In the genomic region with DNA sequence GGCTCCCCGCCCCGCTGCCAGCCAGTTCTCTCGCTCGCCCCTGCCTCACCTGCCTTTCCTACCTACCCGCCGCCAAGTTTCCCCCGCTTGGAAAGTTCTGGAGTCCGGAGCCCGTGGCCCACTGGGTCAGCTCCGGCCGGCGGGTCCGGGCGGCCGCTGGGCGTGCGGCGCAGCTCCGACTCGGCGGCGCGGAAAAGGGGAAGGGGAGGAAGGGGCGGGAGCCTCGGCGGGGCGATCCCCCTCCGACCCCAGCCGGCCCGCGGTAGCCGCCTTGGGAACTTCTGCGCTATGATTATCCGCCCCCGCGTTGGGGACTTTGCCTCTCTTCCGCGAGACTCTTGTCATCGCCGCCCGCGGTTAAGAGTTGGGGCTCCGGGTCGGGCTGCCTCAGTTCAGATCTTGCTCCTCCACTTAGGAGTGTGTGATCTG, we compare ENCODE assay signal across 8 cellular contexts. TPM values are rescaled to one million over a fixed set of nuclear protein-coding genes. Genes with fewer than 3 reads are reported as not detected.
DNase-seq lines count a peak whose midpoint lies in the region; ATAC-seq and TF ChIP-seq lines count a peak whose summit lies in the region.

No MANE protein-coding gene starts in this region.

- ATAC-seq in GM19438 (IDR thresholded peaks at IDR 0.05; ENCODE audit: low read depth, unreplicated experiment), result peak; percentile 9
- ATAC-seq in HG03571 (IDR thresholded peaks at IDR 0.05; ENCODE audit: unreplicated experiment), result peak; percentile 7

- no peak for TF ChIP-seq CTCF in AG04450 (IDR thresholded peaks at IDR 0.05; ENCODE audit: low read depth, low read length)

- peak overlapping the region; percentile 79 for H3K4me3 Mint-ChIP-seq in dendritic cell treated with granulocyte-macrophage colony-stimulating factor and Interleukin-4, amounts not matched to agents 40 ng/mL and 50 ng/mL, for 4 days

- CTCF ChIA-PET in AG04450 (lab: Charles Lee), result interaction anchor here (0.8 to 1.0 kb wide), 2 partner anchors 25 to 1910 kb away, joined by 3 to 5 read pairs; no protein-coding TSS in a partner anchor

- peaks cover 5% of the 10 kb centered on the region for H3K27me3 Mint-ChIP-seq in dendritic cell treated with granulocyte-macrophage colony-stimulating factor and Interleukin-4, amounts not matched to agents 40 ng/mL and 50 ng/mL, for 4 days

- POLR2A ChIA-PET in AG04450 (lab: Yijun Ruan, JAX), result no interaction called here

- H3K4me3 ChIP-seq in AG04450 (ENCODE audit: low read depth, low read length), result peak overlapping the region; percentile 57
- peak overlapping the region; percentile 58 for H3K4me3 ChIP-seq in mesodermal cell (ENCODE audit: extremely low read depth, insufficient read depth, low read length, poor library complexity, severe bottlenecking)

- H3K36me3 Mint-ChIP-seq in dendritic cell treated with granulocyte-macrophage colony-stimulating factor and Interleukin-4, amounts not matched to agents 40 ng/mL and 50 ng/mL, for 4 days (ENCODE audit: low read depth), result no peaks in the 10 kb centered on the region

- peaks cover 62% of the 10 kb centered on the region for H3K27me3 ChIP-seq in AG04450 (ENCODE audit: control insufficient read depth, insufficient read depth, low read length)

- H3K27ac ChIP-seq in AG04450 (ENCODE audit: low read depth, low read length), result no peak overlapping the region
- no peak overlapping the region for H3K27ac ChIP-seq in mesodermal cell (ENCODE audit: low read depth, low read length, severe bottlenecking)

- 0% methylated on average over 3 to 13 of the region's 44 CpGs for WGBS in mesodermal cell (ENCODE audit: insufficient coverage in 2 of 2), 2 experiments

- H3K36me3 ChIP-seq in mesodermal cell (ENCODE audit: control insufficient read depth, insufficient read depth, low read length), result no peaks in the 10 kb centered on the region

- intact Hi-C loops in dendritic cell treated with granulocyte-macrophage colony-stimulating factor and Interleukin-4, amounts not matched to agents 40 ng/mL and 50 ng/mL, for 4 days (cut with micrococcal nuclease), result loop anchor here (2.0 kb wide), 1 partner anchor 30 kb away; a partner anchor contains a TSS

- H3K27ac Mint-ChIP-seq in dendritic cell treated with granulocyte-macrophage colony-stimulating factor and Interleukin-4, amounts not matched to agents 40 ng/mL and 50 ng/mL, for 4 days, result peak overlapping the region; percentile 84

- H3K9me3 ChIP-seq in AG04450 (ENCODE audit: control insufficient read depth, insufficient read depth, low read length) (no peaks in the 10 kb centered on the region), mesodermal cell (ENCODE audit: control insufficient read depth, low read length) (no peaks in the 10 kb centered on the region)

- H3K9me3 Mint-ChIP-seq in dendritic cell treated with granulocyte-macrophage colony-stimulating factor and Interleukin-4, amounts not matched to agents 40 ng/mL and 50 ng/mL, for 4 days, result no peaks in the 10 kb centered on the region

- no peaks in the 10 kb centered on the region for H3K4me1 ChIP-seq in mesodermal cell (ENCODE audit: control insufficient read depth, insufficient read depth, low read length, poor library complexity, severe bottlenecking)

- peaks cover 62% of the 10 kb centered on the region for H3K4me1 Mint-ChIP-seq in dendritic cell treated with granulocyte-macrophage colony-stimulating factor and Interleukin-4, amounts not matched to agents 40 ng/mL and 50 ng/mL, for 4 days (ENCODE audit: low read depth)

- DNase-seq in AG04450 (ENCODE audit: low read depth, low spot score), result no peak
- peak; percentile 55 to 70 for DNase-seq in activated CD4-positive, alpha-beta T cell treated with anti-CD3 and anti-CD28 coated beads for 24 hours (ENCODE audit: low read depth in 2 of 2)
- peak; percentile 28 to 48 for DNase-seq in stimulated activated CD8-positive, alpha-beta memory T cell treated with anti-CD3 and anti-CD28 coated beads, Interleukin-4, amount 100 ng/mL, for 4 hours (ENCODE audit: low read depth in 2 of 2, low spot score in 1 of 2)
- no peak for DNase-seq in H4 (ENCODE audit: low spot score)

RNA-seq across cellular contexts. Expression of a gene that starts 31.0 kb away (rescaled TPM):
- polyA plus RNA-seq in AG04450 (2011; rRNA removed), result 152 and 200 TPM in 2 replicates
- 121 and 210 TPM in 2 replicates for polyA minus RNA-seq in AG04450 (2011; rRNA and poly(A)+ RNA removed)
- polyA plus RNA-seq in mesodermal cell (2013, experiment 1 of 2), result 200 TPM
- 175 TPM for polyA plus RNA-seq in mesodermal cell (2013, experiment 2 of 2)
- 108 and 155 TPM in 2 replicates for total RNA-seq in H4 (2014; rRNA removed; shearing (Covaris generic))

RNA-seq across cellular contexts. Expression of a gene that starts 56.4 kb away (rescaled TPM):
- 31.6 and 32.2 TPM in 2 replicates for polyA plus RNA-seq in AG04450 (2011; rRNA removed)
- 18.3 and 27.5 TPM in 2 replicates for polyA minus RNA-seq in AG04450 (2011; rRNA and poly(A)+ RNA removed)
- polyA plus RNA-seq in mesodermal cell (2013, experiment 1 of 2), result 46.8 TPM
- 50.0 TPM for polyA plus RNA-seq in mesodermal cell (2013, experiment 2 of 2)
- total RNA-seq in H4 (2014; rRNA removed; shearing (Covaris generic)), result 9.8 and 18.5 TPM in 2 replicates

Comparison
In these comparisons a context has a peak if more than half of its experiments do, and no peak if none do; other contexts are left out.
1. DNase-seq: peak in activated CD4-positive, alpha-beta T cell treated with anti-CD3 and anti-CD28 coated beads for 24 hours (2 of 2) and stimulated activated CD8-positive, alpha-beta memory T cell treated with anti-CD3 and anti-CD28 coated beads, Interleukin-4, amount 100 ng/mL, for 4 hours (2 of 2); none in AG04450 (single experiment) and H4 (single experiment).